14 cellular contexts compared by ENCODE assay signal in the genomic region with DNA sequence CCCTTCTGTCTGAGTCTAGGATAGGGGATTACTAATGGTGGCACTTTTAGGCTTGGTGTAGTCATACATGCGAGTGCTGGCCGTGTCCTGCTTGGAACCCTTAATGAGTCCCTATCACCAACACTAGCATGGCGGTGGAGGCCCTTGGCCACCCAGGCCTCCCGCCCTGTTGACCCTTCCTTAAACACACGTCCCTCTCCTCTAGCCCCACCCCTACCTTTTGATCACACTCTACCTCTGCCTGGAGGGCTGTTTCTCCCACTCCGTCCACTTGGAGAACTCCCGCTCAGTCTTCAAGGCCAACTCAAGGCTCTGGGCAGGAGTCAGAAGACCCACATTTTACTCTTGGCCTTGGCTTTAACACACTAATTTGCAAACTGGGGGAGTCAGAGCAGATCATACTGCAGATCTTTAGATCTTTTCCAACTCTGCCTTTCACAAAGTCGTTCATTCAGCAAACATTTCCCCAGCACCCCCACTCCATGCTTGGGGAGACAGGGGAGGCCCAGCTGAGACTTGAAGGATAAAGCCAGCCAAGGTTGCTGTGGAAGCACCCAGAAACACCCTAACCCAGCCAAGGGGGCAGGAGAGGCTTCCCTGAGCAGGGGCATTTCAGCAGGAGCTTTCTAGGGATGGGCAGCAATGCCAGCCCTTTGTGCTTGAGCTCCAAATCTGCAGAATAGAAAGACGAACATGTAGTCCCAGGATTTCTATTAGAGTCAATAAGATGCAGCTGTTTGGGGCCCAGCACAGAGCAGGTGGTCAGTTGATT. TPM values are rescaled to one million over a fixed set of nuclear protein-coding genes. Genes with fewer than 3 reads are reported as not detected.
DNase-seq lines count a peak whose midpoint lies in the region; ATAC-seq and TF ChIP-seq lines count a peak whose summit lies in the region.
"Had no signal": no experiment of that assay in that cellular context is flagged by ENCODE, and none has a peak within 500 bp of the region (broad histone marks: within the 10 kb centered on the region; RNA-seq: fewer than 3 reads in every experiment).

No MANE protein-coding gene starts in this region.

- H3K27me3 ChIP-seq in heart right ventricle, result peaks cover 0 to 40% (median 8%) of the 10 kb centered on the region in 7 donors
- peaks cover 24 to 45% of the 10 kb centered on the region in 2 donors for H3K27me3 ChIP-seq in left lung

- TF ChIP-seq CTCF in heart right ventricle (IDR thresholded peaks at IDR 0.05) (no peak), omental fat pad (IDR thresholded peaks at IDR 0.05) (no peak), left lung (IDR thresholded peaks at IDR 0.05) (no peak), CD14-positive monocyte (IDR thresholded peaks at IDR 0.05) (no peak)

- H3K4me1 Mint-ChIP-seq in CD14-positive monocyte, result peaks cover 6% of the 10 kb centered on the region

- peak overlapping the region in 8 of 10 donors; percentile 62 to 91 (median 70) for H3K4me3 ChIP-seq in heart right ventricle
- peak overlapping the region in 1 of 2 donors; percentile 44 for H3K4me3 ChIP-seq in left lung

- H3K27ac ChIP-seq in heart right ventricle (peak overlapping the region in 3 of 10 donors; percentile 80 to 87 (median 83)), left lung (no peak overlapping the region)

- no peak for ATAC-seq in Right ventricle myocardium superior (ENCODE audit: poor library complexity)
- ATAC-seq in left cardiac atrium, result no peak
- no peak for ATAC-seq in heart right ventricle
- peak; percentile 1 for ATAC-seq in omental fat pad (ENCODE audit: low FRiP score)
- no peak for ATAC-seq in left lung

- peak; percentile 27 for DNase-seq in Right ventricle myocardium superior
- DNase-seq in left cardiac atrium, result no peak
- no peak for DNase-seq in heart right ventricle
- no peak for DNase-seq in omental fat pad (ENCODE audit: low spot score)
- DNase-seq in GOT3 (lab: John Stamatoyannopoulos, UW), result no peak
- DNase-seq in cerebellum (ENCODE audit: low spot score), result no peak
- no peak for DNase-seq in left lung
- DNase-seq in CD14-positive monocyte (ENCODE audit: low spot score), result no peak
- DNase-seq: activated CD4-positive, alpha-beta T cell treated with anti-CD3 and anti-CD28 coated beads for 48 hours; amygdala; Caco-2; NCI-H1048; stimulated activated CD4-positive, alpha-beta T cell treated with anti-CD3 and anti-CD28 coated beads, Interleukin-2, amount 100 ng/mL, for 48 hours had no signal

- H3K27ac Mint-ChIP-seq in CD14-positive monocyte, result no peak overlapping the region
- H3K27ac Mint-ChIP-seq: dendritic cell treated with granulocyte-macrophage colony-stimulating factor and Interleukin-4, amounts not matched to agents 40 ng/mL and 50 ng/mL, for 4 days had no signal

- 93 to 94% methylated on average over 9 of the region's 9 CpGs for WGBS in heart right ventricle, 2 donors

- H3K9me3 ChIP-seq in heart right ventricle, result no peaks in the 10 kb centered on the region
- H3K9me3 ChIP-seq in left lung, result no peaks in the 10 kb centered on the region
- H3K9me3 ChIP-seq: Caco-2 had no signal

- H3K4me1 ChIP-seq in heart right ventricle (peaks cover 0 to 32% (median 18%) of the 10 kb centered on the region in 9 donors), left lung (peaks cover 6 to 23% of the 10 kb centered on the region in 2 donors)
- H3K4me1 ChIP-seq: Caco-2 had no signal

- H3K36me3 Mint-ChIP-seq in CD14-positive monocyte, result no peaks in the 10 kb centered on the region

- peaks cover 0 to 7% (median 2%) of the 10 kb centered on the region in 7 donors for H3K9me3 Mint-ChIP-seq in CD14-positive monocyte
- H3K9me3 Mint-ChIP-seq: dendritic cell treated with granulocyte-macrophage colony-stimulating factor and Interleukin-4, amounts not matched to agents 40 ng/mL and 50 ng/mL, for 4 days had no signal

- intact Hi-C loops in Right ventricle myocardium superior (cut with DNase I), result no loop called here
- intact Hi-C loops in left cardiac atrium (cut with DNase I), result no loop called here
- intact Hi-C loops in heart right ventricle (cut with DNase I), result loop anchor here in 2 of 10 donors (5.0 to 10.0 kb wide), 2 partner anchors 118 to 121 kb away; no protein-coding TSS in a partner anchor
- intact Hi-C loops in left lung (cut with DNase I), result no loop called here
- intact Hi-C loops in CD14-positive monocyte (cut with micrococcal nuclease), result no loop called here

- peaks cover 42 to 57% (median 45%) of the 10 kb centered on the region in 3 donors for H3K27me3 Mint-ChIP-seq in CD14-positive monocyte (ENCODE audit: low read depth in 3 of 3)

- H3K36me3 ChIP-seq in heart right ventricle (no peaks in the 10 kb centered on the region), left lung (no peaks in the 10 kb centered on the region)

- peak overlapping the region in 1 of 2 donors; percentile 22 for H3K4me3 Mint-ChIP-seq in CD14-positive monocyte
- H3K4me3 Mint-ChIP-seq: dendritic cell treated with granulocyte-macrophage colony-stimulating factor and Interleukin-4, amounts not matched to agents 40 ng/mL and 50 ng/mL, for 4 days had no signal

RNA-seq across cellular contexts. Expression of gene PODN, which starts 1.9 kb away (rescaled TPM):
- total RNA-seq in Right ventricle myocardium superior, result 30.1 TPM
- total RNA-seq in left cardiac atrium, result 10 to 100 TPM; 28.6 to 84.9 TPM
- total RNA-seq in heart right ventricle, result 10 to 100 TPM; 11.2 to 27.4 (median 15.4) TPM
- polyA plus RNA-seq in heart right ventricle, result 10 to 100 TPM; 11.4 to 17.3 TPM
- total RNA-seq in omental fat pad, result 100 to 1,000 TPM in 3 of 4 donors, 10 to 100 TPM in 1; 99.8 to 440 (median 251) TPM
- 8.9 TPM for total RNA-seq in cerebellum
- total RNA-seq in left lung, result 10 to 100 TPM; 48.7 to 48.8 TPM
- not detected for polyA plus RNA-seq in CD14-positive monocyte
- total RNA-seq: Caco-2 had no signal
